Comparison of ENCODE assay signal across 8 cellular contexts in genomic region chr1:25744140-25744581, GRCh38. TPM values are rescaled to one million over a fixed set of nuclear protein-coding genes. Genes with fewer than 3 reads are reported as not detected.
DNase-seq lines count a peak whose midpoint lies in the region; ATAC-seq and TF ChIP-seq lines count a peak whose summit lies in the region.

No MANE protein-coding gene starts in this region.

- peak; percentile 79 for DNase-seq in Right ventricle myocardium inferior (ENCODE audit: missing footprints)
- no peak for DNase-seq in cardiac septum (ENCODE audit: low spot score)
- peak; percentile 68 to 78 for DNase-seq in heart right ventricle

- intact Hi-C loops in Right ventricle myocardium inferior (cut with DNase I), result loop anchor here (2.0 kb wide), 2 partner anchors 53 to 127 kb away; partner anchors contain the start of gene MAN1C1
- intact Hi-C loops in cardiac septum (cut with DNase I), result loop anchor here (2.0 to 5.0 kb wide), 5 partner anchors 47 to 202 kb away; partner anchors contain the start of genes LDLRAP1 and MAN1C1
- intact Hi-C loops in heart right ventricle (cut with DNase I), result loop anchor here in 8 of 10 donors (2.0 to 10.0 kb wide), 10 partner anchors 38 to 135 kb away; partner anchors contain the start of gene MAN1C1 (in 4 of the 8)

- ATAC-seq in Right ventricle myocardium inferior (peak; percentile 87), heart right ventricle (peak; percentile 71 to 91 (median 88)), GM21717 (IDR thresholded peaks at IDR 0.05; ENCODE audit: unreplicated experiment) (no peak), HG03342 (IDR thresholded peaks at IDR 0.05; ENCODE audit: unreplicated experiment) (no peak), GM19455 (IDR thresholded peaks at IDR 0.05; ENCODE audit: unreplicated experiment) (no peak)

- WGBS in heart right ventricle, 2 donors, result 16 to 22% methylated on average over 8 of the region's 8 CpGs

- TF ChIP-seq CTCF in WI38 (IDR thresholded peaks at IDR 0.05; ENCODE audit: low read depth, low read length) (peak; percentile 54), heart right ventricle (IDR thresholded peaks at IDR 0.05) (peak; percentile 9 to 74 (median 49))

- H3K9ac ChIP-seq in rectal smooth muscle tissue (ENCODE audit: low read length), result no peak overlapping the region

- H3K27ac ChIP-seq in heart right ventricle (peak overlapping the region; percentile 69 to 95 (median 90)), rectal smooth muscle tissue (ENCODE audit: low read depth, low read length) (peak overlapping the region; percentile 95)

- H3K4me1 ChIP-seq in heart right ventricle (peaks cover 12 to 47% (median 33%) of the 10 kb centered on the region in 9 donors), rectal smooth muscle tissue (ENCODE audit: control insufficient read depth, insufficient read depth, low read length) (peaks cover 22% of the 10 kb centered on the region)

- H3K36me3 ChIP-seq in heart right ventricle (peaks cover 0 to 2% (median 0%) of the 10 kb centered on the region in 9 donors), rectal smooth muscle tissue (ENCODE audit: control insufficient read depth, insufficient read depth, low read length) (no peaks in the 10 kb centered on the region)

- H3K27me3 ChIP-seq in heart right ventricle (no peaks in the 10 kb centered on the region), rectal smooth muscle tissue (ENCODE audit: control insufficient read depth, insufficient read depth, low read length) (no peaks in the 10 kb centered on the region)

- H3K9me3 ChIP-seq in heart right ventricle, result no peaks in the 10 kb centered on the region

- H3K4me3 ChIP-seq in WI38 (ENCODE audit: low read depth, low read length) (no peak overlapping the region), heart right ventricle (peak overlapping the region in 2 of 10 donors; percentile 4 to 11), rectal smooth muscle tissue (ENCODE audit: low read length) (no peak overlapping the region)

RNA-seq across cellular contexts. Expression of gene SELENON, which starts 55.8 kb away (rescaled TPM):
- total RNA-seq in Right ventricle myocardium inferior, result 45.7 TPM
- total RNA-seq in cardiac septum, result 53.0 TPM
- 10 to 100 TPM; 32.5 to 75.1 (median 47.9) TPM for total RNA-seq in heart right ventricle
- 10 to 100 TPM; 36.4 to 37.2 TPM for polyA plus RNA-seq in heart right ventricle

Comparison
In these comparisons a context has a peak if more than half of its experiments do, and no peak if none do; other contexts are left out.
1. ATAC-seq: peak in Right ventricle myocardium inferior (single experiment) and heart right ventricle (8 of 8); none in GM21717 (single experiment), HG03342 (single experiment) and GM19455 (single experiment).